In the genomic region with DNA sequence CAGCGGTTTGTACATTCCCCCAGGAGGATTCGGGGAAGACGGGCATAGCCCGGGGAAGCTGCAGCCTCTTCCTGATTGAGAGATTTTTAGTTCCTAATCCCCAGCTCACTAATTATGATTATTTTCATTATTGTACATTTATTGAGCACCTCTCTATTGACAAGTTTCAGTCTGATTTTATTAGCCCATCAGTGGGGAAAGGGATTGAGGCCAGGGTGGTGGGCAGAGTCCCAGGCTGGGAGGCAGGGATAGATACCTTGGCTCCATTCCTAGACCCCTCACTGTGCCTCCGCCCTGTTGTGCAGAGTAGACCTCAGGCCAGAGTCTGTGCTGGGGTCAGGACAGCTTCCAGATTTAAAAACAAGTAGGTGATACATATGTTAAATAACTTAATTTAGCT, we compare ENCODE assay signal across 27 cellular contexts. TPM values are rescaled to one million over a fixed set of nuclear protein-coding genes. Genes with fewer than 3 reads are reported as not detected.
"Had no signal": no experiment of that assay in that cellular context is flagged by ENCODE, and none has a peak within 500 bp of the region (broad histone marks: within the 10 kb centered on the region; RNA-seq: fewer than 3 reads in every experiment).

No MANE protein-coding gene starts in this region.

- H3K4me3 Mint-ChIP-seq: activated B cell treated with CpG ODN at 0.5 μM for 24 hours; activated CD4-positive, alpha-beta T cell treated with anti-CD3 and anti-CD28 coated beads, Interleukin-2, amount 10 ng/mL, durations not matched to agents 24 days and 14 days; activated naive CD4-positive, alpha-beta T cell treated with anti-CD3 and anti-CD28 coated beads, Interleukin-2, amount 10 ng/mL, durations not matched to agents 7 days and 5 days; activated naive CD8-positive, alpha-beta T cell treated with anti-CD3 and anti-CD28 coated beads for 36 hours had no signal

- H3K27ac ChIP-seq: Peyer's patch, SJSA1 had no signal

- H3K9me3 Mint-ChIP-seq: activated B cell treated with CpG ODN at 0.5 μM for 24 hours; activated CD4-positive, alpha-beta T cell treated with anti-CD3 and anti-CD28 coated beads, Interleukin-2, amount 10 ng/mL, durations not matched to agents 24 days and 14 days; activated naive CD4-positive, alpha-beta T cell treated with anti-CD3 and anti-CD28 coated beads, Interleukin-2, amount 10 ng/mL, durations not matched to agents 7 days and 5 days; activated naive CD8-positive, alpha-beta T cell treated with anti-CD3 and anti-CD28 coated beads for 36 hours; activated T-helper 2 cell treated with anti-CD3 and anti-CD28 coated beads, Interferon-gamma antibody, Interleukin-2, Interleukin-4, amounts not matched to agents 10 μg/mL and 5 μg/mL and 100 μg/mL, durations not matched to agents 14 hours and 24 hours and 36 hours had no signal

- ATAC-seq: SK-N-SH treated with all-trans-retinoic acid at 6 μM for 48 hours had no signal

- H3K9me3 ChIP-seq: MG63, Peyer's patch, SJSA1 had no signal

- DNase-seq: activated B cell treated with CpG ODN at 0.5 μM for 24 hours; activated CD4-positive, alpha-beta T cell treated with anti-CD3 and anti-CD28 coated beads for 1 hour; activated CD4-positive, alpha-beta T cell treated with anti-CD3 and anti-CD28 coated beads, Interleukin-2, amount 10 ng/mL, durations not matched to agents 24 days and 14 days; activated CD4-positive, alpha-beta T cell treated with anti-CD3 and anti-CD28 coated beads, Interleukin-2, amount 50 U/mL, for 48 hours; activated gamma-delta T cell treated with Interleukin-2 at 50 U/mL for 16 hours; activated naive CD4-positive, alpha-beta T cell treated with anti-CD3 and anti-CD28 coated beads, Interleukin-2, amount 10 ng/mL, durations not matched to agents 7 days and 5 days; activated naive CD8-positive, alpha-beta T cell treated with anti-CD3 and anti-CD28 coated beads for 36 hours; activated T-cell treated with anti-CD3 and anti-CD28 coated beads for 4 hours; activated T-cell treated with anti-CD3 and anti-CD28 coated beads, Interleukin-2, amount 50 U/mL, for 48 hours; anterior cingulate cortex; MG63; MV-4-11; NCI-H1092 treated with DMSO at 0.1 percent for 48 hours; NCI-H1436; NCI-H1694 treated with DMSO at 0.1 percent for 48 hours; NCI-H2029 treated with DMSO at 0.1 percent for 48 hours; NCI-H345; NCI-H510A; NCI-H69; NK-92 treated with Interleukin-12 subunit alpha and Interleukin-12 subunit beta, amount 100 ng/mL, for 24 hours; OCI-M1; Peyer's patch; SHP77; SW 1271 had no signal

- H3K27ac Mint-ChIP-seq: activated B cell treated with CpG ODN at 0.5 μM for 24 hours; activated CD4-positive, alpha-beta T cell treated with anti-CD3 and anti-CD28 coated beads, Interleukin-2, amount 10 ng/mL, durations not matched to agents 24 days and 14 days; activated naive CD4-positive, alpha-beta T cell treated with anti-CD3 and anti-CD28 coated beads, Interleukin-2, amount 10 ng/mL, durations not matched to agents 7 days and 5 days; activated naive CD8-positive, alpha-beta T cell treated with anti-CD3 and anti-CD28 coated beads for 36 hours had no signal

- H3K27me3 ChIP-seq: MG63, Peyer's patch, SJSA1 had no signal

- H3K4me1 Mint-ChIP-seq: activated B cell treated with CpG ODN at 0.5 μM for 24 hours; activated CD4-positive, alpha-beta T cell treated with anti-CD3 and anti-CD28 coated beads, Interleukin-2, amount 10 ng/mL, durations not matched to agents 24 days and 14 days; activated naive CD4-positive, alpha-beta T cell treated with anti-CD3 and anti-CD28 coated beads, Interleukin-2, amount 10 ng/mL, durations not matched to agents 7 days and 5 days; activated naive CD8-positive, alpha-beta T cell treated with anti-CD3 and anti-CD28 coated beads for 36 hours had no signal

- H3K27me3 Mint-ChIP-seq: activated B cell treated with CpG ODN at 0.5 μM for 24 hours; activated CD4-positive, alpha-beta T cell treated with anti-CD3 and anti-CD28 coated beads, Interleukin-2, amount 10 ng/mL, durations not matched to agents 24 days and 14 days; activated naive CD4-positive, alpha-beta T cell treated with anti-CD3 and anti-CD28 coated beads, Interleukin-2, amount 10 ng/mL, durations not matched to agents 7 days and 5 days; activated naive CD8-positive, alpha-beta T cell treated with anti-CD3 and anti-CD28 coated beads for 36 hours had no signal

- H3K4me1 ChIP-seq: Peyer's patch, SJSA1 had no signal

- H3K4me3 ChIP-seq: MG63, Peyer's patch, SJSA1 had no signal

RNA-seq across cellular contexts. Expression of gene CD74, which starts 28.0 kb away (rescaled TPM):
- total RNA-seq: SJSA1 had no signal
